Comparison of ENCODE assay signal across 17 cellular contexts in the genomic region with DNA sequence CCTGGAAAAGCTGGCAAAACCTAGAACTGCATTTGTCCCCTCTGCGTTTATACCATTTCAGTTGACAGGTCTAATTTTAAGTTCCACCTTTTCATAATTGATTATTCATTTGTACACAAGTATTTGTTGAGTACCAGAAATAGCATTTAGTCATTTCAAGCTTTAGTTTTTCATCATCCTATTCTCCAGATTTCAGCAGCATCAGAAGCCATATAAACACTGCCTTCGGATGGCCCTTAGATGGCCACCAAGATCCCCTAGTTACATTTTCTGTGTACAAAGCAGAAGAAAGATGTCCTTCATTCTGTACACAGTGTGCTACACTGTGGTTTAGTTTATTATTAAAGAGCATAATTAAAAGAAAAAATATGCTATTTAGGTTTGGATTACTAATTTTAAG.
DNase-seq lines count a peak whose midpoint lies in the region; ATAC-seq and TF ChIP-seq lines count a peak whose summit lies in the region.
"Had no signal": no experiment of that assay in that cellular context is flagged by ENCODE, and none has a peak within 500 bp of the region (broad histone marks: within the 10 kb centered on the region; RNA-seq: fewer than 3 reads in every experiment).

No MANE protein-coding gene starts in this region.

- peak; percentile 45 for ATAC-seq in GM18519 (IDR thresholded peaks at IDR 0.05; ENCODE audit: low FRiP score, unreplicated experiment)
- peak; percentile 51 for ATAC-seq in HG02885 (IDR thresholded peaks at IDR 0.05; ENCODE audit: poor library complexity, unreplicated experiment)
- ATAC-seq in GM21786 (IDR thresholded peaks at IDR 0.05; ENCODE audit: unreplicated experiment), result no peak
- ATAC-seq: A549; CD8-positive, alpha-beta T cell had no signal

- no peak overlapping the region for H3K4me3 ChIP-seq in brain microvascular endothelial cell (ENCODE audit: low read depth, low read length)
- H3K4me3 ChIP-seq: A549, GM23248 had no signal

- in situ Hi-C loops in brain microvascular endothelial cell (cut with HindIII; ENCODE audit: low pct_ligation_motif_present, low sequenced_read_pairs), result no loop called here

- TF ChIP-seq CTCF in brain microvascular endothelial cell (IDR thresholded peaks at IDR 0.05; ENCODE audit: low read depth, low read length, missing control alignments), result peak; percentile 2

- DNase-seq in brain microvascular endothelial cell, result no peak
- no peak for DNase-seq in NCI-H1105 (lab: John Stamatoyannopoulos, UW)
- DNase-seq in occipital lobe (lab: John Stamatoyannopoulos, UW), result no peak
- DNase-seq: 8988T; Caco-2; CD4-positive, CD25-positive, alpha-beta regulatory T cell; CD8-positive, alpha-beta T cell; DMS153; DND-41; GM23248; H7; HCEC 1CT had no signal

- H3K27me3 ChIP-seq in brain microvascular endothelial cell (replicated peaks), result no peaks in the 10 kb centered on the region

- no peaks in the 10 kb centered on the region for H3K36me3 ChIP-seq in brain microvascular endothelial cell (replicated peaks)

- no peak overlapping the region for H3K27ac ChIP-seq in brain microvascular endothelial cell
- H3K27ac ChIP-seq: A549, C4-2B, GM23248 had no signal
